Comparison of ENCODE assay signal across 2 cellular contexts in the genomic region with DNA sequence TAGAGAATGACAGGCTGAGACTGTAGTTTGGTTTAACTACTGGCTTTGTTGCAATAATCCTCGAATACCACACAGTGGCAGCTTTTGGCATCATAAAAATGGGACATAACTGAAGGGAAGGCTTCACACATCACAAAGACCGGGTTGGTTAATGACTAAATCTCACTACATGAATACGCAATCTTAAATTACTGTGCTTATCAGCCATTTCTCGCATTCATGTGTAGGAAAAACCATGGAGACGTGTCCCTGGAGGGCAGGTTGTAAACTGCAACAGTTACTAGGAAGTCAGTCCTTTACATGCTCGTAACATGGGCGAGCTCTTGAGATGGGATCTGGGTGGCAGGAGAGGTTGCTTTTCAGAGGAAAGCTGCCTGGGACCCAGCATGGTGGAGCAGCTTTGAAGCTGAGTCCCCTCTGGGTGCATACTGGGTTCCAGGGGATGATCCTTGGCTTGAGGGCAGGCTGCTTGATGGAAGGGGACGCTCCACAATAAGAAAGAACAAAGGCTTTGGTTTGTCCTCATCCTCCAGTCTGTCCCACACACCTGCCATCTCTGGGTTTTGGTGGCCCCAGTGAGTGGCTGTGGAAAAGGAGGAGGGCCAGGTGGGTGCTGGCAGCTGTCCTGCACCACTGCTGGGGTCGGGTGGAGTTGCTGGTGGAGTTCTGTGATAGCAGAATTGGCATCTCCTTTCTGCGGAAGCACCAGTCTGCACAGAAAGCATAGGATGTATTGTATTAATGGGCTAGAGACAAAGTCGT.
TF ChIP-seq lines count a peak whose summit lies in the region.

No MANE protein-coding gene starts in this region.

TF ChIP-seq in SK-N-SH, 30 proteins besides CTCF, POLR2A, EP300 and RAD21:
- TF ChIP-seq, protein P1, sequence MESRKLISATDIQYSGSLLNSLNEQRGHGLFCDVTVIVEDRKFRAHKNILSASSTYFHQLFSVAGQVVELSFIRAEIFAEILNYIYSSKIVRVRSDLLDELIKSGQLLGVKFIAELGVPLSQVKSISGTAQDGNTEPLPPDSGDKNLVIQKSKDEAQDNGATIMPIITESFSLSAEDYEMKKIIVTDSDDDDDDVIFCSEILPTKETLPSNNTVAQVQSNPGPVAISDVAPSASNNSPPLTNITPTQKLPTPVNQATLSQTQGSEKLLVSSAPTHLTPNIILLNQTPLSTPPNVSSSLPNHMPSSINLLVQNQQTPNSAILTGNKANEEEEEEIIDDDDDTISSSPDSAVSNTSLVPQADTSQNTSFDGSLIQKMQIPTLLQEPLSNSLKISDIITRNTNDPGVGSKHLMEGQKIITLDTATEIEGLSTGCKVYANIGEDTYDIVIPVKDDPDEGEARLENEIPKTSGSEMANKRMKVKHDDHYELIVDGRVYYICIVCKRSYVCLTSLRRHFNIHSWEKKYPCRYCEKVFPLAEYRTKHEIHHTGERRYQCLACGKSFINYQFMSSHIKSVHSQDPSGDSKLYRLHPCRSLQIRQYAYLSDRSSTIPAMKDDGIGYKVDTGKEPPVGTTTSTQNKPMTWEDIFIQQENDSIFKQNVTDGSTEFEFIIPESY (IDR thresholded peaks at IDR 0.05; ENCODE audit: borderline replicate concordance, low read depth): no peak
- TF ChIP-seq ELF1 (IDR thresholded peaks at IDR 0.05) (no peak), RFX5 (IDR thresholded peaks at IDR 0.05; ENCODE audit: low read length) (no peak), NFIC (IDR thresholded peaks at IDR 0.05; ENCODE audit: borderline replicate concordance) (no peak), FOSL2 (IDR thresholded peaks at IDR 0.05; ENCODE audit: borderline replicate concordance, low read depth) (no peak), YY1 (IDR thresholded peaks at IDR 0.05; ENCODE audit: low read depth) (no peak), MEF2A (IDR thresholded peaks at IDR 0.05; ENCODE audit: borderline replicate concordance, low read depth) (no peak), CHD2 (IDR thresholded peaks at IDR 0.05; ENCODE audit: low read length, partially characterized antibody) (no peak), SIN3A (IDR thresholded peaks at IDR 0.05; ENCODE audit: borderline replicate concordance, low read depth, low read length) (no peak), TAF1 (IDR thresholded peaks at IDR 0.05; ENCODE audit: borderline replicate concordance, low read depth, low read length) (no peak), EZH2phosphoT487 (IDR thresholded peaks at IDR 0.05; ENCODE audit: borderline replicate concordance, low read depth) (no peak), NRF1 (IDR thresholded peaks at IDR 0.05; ENCODE audit: low read depth, low read length) (no peak), RXRA (IDR thresholded peaks at IDR 0.05; ENCODE audit: borderline replicate concordance, low read depth) (no peak), TCF12 (IDR thresholded peaks at IDR 0.05) (no peak)
- TF ChIP-seq, protein P2, sequence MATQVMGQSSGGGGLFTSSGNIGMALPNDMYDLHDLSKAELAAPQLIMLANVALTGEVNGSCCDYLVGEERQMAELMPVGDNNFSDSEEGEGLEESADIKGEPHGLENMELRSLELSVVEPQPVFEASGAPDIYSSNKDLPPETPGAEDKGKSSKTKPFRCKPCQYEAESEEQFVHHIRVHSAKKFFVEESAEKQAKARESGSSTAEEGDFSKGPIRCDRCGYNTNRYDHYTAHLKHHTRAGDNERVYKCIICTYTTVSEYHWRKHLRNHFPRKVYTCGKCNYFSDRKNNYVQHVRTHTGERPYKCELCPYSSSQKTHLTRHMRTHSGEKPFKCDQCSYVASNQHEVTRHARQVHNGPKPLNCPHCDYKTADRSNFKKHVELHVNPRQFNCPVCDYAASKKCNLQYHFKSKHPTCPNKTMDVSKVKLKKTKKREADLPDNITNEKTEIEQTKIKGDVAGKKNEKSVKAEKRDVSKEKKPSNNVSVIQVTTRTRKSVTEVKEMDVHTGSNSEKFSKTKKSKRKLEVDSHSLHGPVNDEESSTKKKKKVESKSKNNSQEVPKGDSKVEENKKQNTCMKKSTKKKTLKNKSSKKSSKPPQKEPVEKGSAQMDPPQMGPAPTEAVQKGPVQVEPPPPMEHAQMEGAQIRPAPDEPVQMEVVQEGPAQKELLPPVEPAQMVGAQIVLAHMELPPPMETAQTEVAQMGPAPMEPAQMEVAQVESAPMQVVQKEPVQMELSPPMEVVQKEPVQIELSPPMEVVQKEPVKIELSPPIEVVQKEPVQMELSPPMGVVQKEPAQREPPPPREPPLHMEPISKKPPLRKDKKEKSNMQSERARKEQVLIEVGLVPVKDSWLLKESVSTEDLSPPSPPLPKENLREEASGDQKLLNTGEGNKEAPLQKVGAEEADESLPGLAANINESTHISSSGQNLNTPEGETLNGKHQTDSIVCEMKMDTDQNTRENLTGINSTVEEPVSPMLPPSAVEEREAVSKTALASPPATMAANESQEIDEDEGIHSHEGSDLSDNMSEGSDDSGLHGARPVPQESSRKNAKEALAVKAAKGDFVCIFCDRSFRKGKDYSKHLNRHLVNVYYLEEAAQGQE (IDR thresholded peaks at IDR 0.05; ENCODE audit: low read depth, low read length): no peak
- TF ChIP-seq, protein P3, sequence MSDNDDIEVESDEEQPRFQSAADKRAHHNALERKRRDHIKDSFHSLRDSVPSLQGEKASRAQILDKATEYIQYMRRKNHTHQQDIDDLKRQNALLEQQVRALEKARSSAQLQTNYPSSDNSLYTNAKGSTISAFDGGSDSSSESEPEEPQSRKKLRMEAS (IDR thresholded peaks at IDR 0.05; ENCODE audit: low read depth): no peak
- TF ChIP-seq, protein P4, sequence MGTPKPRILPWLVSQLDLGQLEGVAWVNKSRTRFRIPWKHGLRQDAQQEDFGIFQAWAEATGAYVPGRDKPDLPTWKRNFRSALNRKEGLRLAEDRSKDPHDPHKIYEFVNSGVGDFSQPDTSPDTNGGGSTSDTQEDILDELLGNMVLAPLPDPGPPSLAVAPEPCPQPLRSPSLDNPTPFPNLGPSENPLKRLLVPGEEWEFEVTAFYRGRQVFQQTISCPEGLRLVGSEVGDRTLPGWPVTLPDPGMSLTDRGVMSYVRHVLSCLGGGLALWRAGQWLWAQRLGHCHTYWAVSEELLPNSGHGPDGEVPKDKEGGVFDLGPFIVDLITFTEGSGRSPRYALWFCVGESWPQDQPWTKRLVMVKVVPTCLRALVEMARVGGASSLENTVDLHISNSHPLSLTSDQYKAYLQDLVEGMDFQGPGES (IDR thresholded peaks at IDR 0.05; ENCODE audit: low read depth, low read length): no peak
- TF ChIP-seq, protein P5, sequence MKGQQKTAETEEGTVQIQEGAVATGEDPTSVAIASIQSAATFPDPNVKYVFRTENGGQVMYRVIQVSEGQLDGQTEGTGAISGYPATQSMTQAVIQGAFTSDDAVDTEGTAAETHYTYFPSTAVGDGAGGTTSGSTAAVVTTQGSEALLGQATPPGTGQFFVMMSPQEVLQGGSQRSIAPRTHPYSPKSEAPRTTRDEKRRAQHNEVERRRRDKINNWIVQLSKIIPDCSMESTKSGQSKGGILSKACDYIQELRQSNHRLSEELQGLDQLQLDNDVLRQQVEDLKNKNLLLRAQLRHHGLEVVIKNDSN (IDR thresholded peaks at IDR 0.05; ENCODE audit: borderline replicate concordance, low read depth): no peak

TF ChIP-seq in SK-N-SH treated with all-trans-retinoic acid at 6 μM for 48 hours, 23 proteins besides CTCF, POLR2A, EP300 and RAD21:
- TF ChIP-seq, protein P6, sequence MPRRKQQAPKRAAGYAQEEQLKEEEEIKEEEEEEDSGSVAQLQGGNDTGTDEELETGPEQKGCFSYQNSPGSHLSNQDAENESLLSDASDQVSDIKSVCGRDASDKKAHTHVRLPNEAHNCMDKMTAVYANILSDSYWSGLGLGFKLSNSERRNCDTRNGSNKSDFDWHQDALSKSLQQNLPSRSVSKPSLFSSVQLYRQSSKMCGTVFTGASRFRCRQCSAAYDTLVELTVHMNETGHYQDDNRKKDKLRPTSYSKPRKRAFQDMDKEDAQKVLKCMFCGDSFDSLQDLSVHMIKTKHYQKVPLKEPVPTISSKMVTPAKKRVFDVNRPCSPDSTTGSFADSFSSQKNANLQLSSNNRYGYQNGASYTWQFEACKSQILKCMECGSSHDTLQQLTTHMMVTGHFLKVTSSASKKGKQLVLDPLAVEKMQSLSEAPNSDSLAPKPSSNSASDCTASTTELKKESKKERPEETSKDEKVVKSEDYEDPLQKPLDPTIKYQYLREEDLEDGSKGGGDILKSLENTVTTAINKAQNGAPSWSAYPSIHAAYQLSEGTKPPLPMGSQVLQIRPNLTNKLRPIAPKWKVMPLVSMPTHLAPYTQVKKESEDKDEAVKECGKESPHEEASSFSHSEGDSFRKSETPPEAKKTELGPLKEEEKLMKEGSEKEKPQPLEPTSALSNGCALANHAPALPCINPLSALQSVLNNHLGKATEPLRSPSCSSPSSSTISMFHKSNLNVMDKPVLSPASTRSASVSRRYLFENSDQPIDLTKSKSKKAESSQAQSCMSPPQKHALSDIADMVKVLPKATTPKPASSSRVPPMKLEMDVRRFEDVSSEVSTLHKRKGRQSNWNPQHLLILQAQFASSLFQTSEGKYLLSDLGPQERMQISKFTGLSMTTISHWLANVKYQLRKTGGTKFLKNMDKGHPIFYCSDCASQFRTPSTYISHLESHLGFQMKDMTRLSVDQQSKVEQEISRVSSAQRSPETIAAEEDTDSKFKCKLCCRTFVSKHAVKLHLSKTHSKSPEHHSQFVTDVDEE (CRISPR knock-in tag; IDR thresholded peaks at IDR 0.05): no peak
- no peak for TF ChIP-seq ZNF70 (CRISPR knock-in tag; IDR thresholded peaks at IDR 0.05)
